10 cellular contexts compared by ENCODE assay signal in the genomic region with DNA sequence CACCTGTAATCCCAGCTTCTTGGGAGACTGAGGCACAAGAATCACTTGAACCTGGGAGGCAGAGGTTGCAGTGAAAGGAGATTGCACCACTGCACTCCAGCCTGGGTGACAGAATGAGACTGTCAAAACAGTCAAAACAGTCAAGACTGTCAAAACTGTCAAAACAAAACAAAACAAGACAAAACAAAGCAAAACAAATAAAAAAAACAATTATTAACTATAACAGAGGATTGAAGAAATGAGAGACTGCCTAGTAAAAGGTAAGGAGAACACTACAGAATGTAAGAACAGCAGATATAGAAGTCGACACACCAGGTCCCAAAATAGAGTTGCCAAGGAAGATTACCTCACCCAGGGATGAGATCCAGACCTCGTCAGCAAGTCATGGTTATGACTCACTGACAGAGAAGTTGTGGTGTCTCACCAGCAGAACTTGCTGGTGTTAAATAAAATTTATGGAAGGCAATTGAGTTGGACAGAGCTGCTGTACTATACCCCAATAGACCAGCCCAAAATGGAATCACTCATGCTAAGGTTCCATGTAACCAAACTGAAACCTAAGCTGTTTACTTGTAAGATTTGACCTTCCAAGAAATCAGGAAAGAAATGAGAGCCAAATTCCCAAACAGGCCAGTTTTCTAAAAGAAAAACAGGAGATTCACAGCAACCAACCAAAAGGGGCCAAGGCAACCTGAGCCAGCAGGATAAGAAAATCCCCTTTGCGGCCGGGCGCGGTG. TPM values are rescaled to one million over a fixed set of nuclear protein-coding genes. Genes with fewer than 3 reads are reported as not detected.
DNase-seq lines count a peak whose midpoint lies in the region; ATAC-seq and TF ChIP-seq lines count a peak whose summit lies in the region.
"Had no signal": no experiment of that assay in that cellular context is flagged by ENCODE, and none has a peak within 500 bp of the region (broad histone marks: within the 10 kb centered on the region; RNA-seq: fewer than 3 reads in every experiment).

No MANE protein-coding gene starts in this region.

- H3K79me1 ChIP-seq in mesenchymal stem cell (replicated peaks; ENCODE audit: low read length, poor library complexity, severe bottlenecking): no peaks in the 10 kb centered on the region

- peak; percentile 86 for DNase-seq in AG20443 (ENCODE audit: low spot score)
- DNase-seq in MG63: peak; percentile 72
- peak; percentile 92 for DNase-seq in choroid plexus epithelial cell (ENCODE audit: low read depth)
- peak; percentile 92 for DNase-seq in mesenchymal stem cell
- DNase-seq in NCI-H187 (lab: John Stamatoyannopoulos, UW): no peak
- DNase-seq in activated CD4-positive, alpha-beta T cell treated with anti-CD3 and anti-CD28 coated beads, Interleukin-2, amount 50 U/mL, for 4 hours: no peak
- DNase-seq in SW480 (ENCODE audit: low spot score): no peak
- DNase-seq: activated gamma-delta T cell treated with Interleukin-2 at 50 U/mL for 16 hours, hippocampal formation had no signal

- H3K14ac ChIP-seq in mesenchymal stem cell (ENCODE audit: low read length in 2 of 2): no peak overlapping the region

- no peak overlapping the region for H3K18ac ChIP-seq in mesenchymal stem cell (ENCODE audit: low read depth in 1 of 2, low read length in 2 of 2)

- no peaks in the 10 kb centered on the region for H3K27me3 ChIP-seq in MG63
- no peaks in the 10 kb centered on the region for H3K27me3 ChIP-seq in mesenchymal stem cell (ENCODE audit: control insufficient read depth in 1 of 2, insufficient read depth in 1 of 2, low read length in 2 of 2)

- no peak for TF ChIP-seq CTCF in choroid plexus epithelial cell (conservative IDR thresholded peaks at IDR 0.05; ENCODE audit: low read depth, low read length)

- H3K4ac ChIP-seq in mesenchymal stem cell (ENCODE audit: low read depth in 1 of 2, low read length in 2 of 2): no peak overlapping the region

- peak overlapping the region; percentile 26 for H3K27ac ChIP-seq in mesenchymal stem cell (ENCODE audit: low read length, poor library complexity, severe bottlenecking)

- no peak overlapping the region for H4K8ac ChIP-seq in mesenchymal stem cell (ENCODE audit: low read length)

- H4K91ac ChIP-seq in mesenchymal stem cell (ENCODE audit: low read length): no peak overlapping the region

- no peak overlapping the region for H2AFZ ChIP-seq in mesenchymal stem cell (ENCODE audit: low read depth, low read length)

- H3K4me1 ChIP-seq in mesenchymal stem cell (ENCODE audit: control insufficient read depth, insufficient read depth, low read depth, low read length): peaks cover 3% of the 10 kb centered on the region

- H3K9ac ChIP-seq in mesenchymal stem cell (ENCODE audit: low read length): peak overlapping the region; percentile 43

- no peak overlapping the region for H2BK120ac ChIP-seq in mesenchymal stem cell (ENCODE audit: low read depth, low read length)

- H2AK5ac ChIP-seq in mesenchymal stem cell (ENCODE audit: low read length, severe bottlenecking): no peak overlapping the region

- H2BK5ac ChIP-seq in mesenchymal stem cell (ENCODE audit: low read depth, low read length, poor library complexity, severe bottlenecking): no peak overlapping the region

- 0% methylated on average over 2 of the region's 6 CpGs for WGBS in mesenchymal stem cell

- no peak overlapping the region for H2BK15ac ChIP-seq in mesenchymal stem cell (ENCODE audit: low read depth, poor library complexity, severe bottlenecking)

- H3K4me2 ChIP-seq in mesenchymal stem cell (ENCODE audit: low read length, poor library complexity, severe bottlenecking): no peak overlapping the region

- H3K9me3 ChIP-seq in MG63 (no peaks in the 10 kb centered on the region), mesenchymal stem cell (ENCODE audit: control insufficient read depth, low read length) (peaks cover 19% of the 10 kb centered on the region)

- H3K23ac ChIP-seq in mesenchymal stem cell (ENCODE audit: low read length in 2 of 2): no peak overlapping the region

- ATAC-seq in GM19397 (IDR thresholded peaks at IDR 0.05; ENCODE audit: unreplicated experiment): no peak

- H3K36me3 ChIP-seq in MG63 (no peaks in the 10 kb centered on the region), mesenchymal stem cell (ENCODE audit: control insufficient read depth in 1 of 2, insufficient read depth in 2 of 2, low read depth in 1 of 2, low read length in 2 of 2) (no peaks in the 10 kb centered on the region)

- no peak overlapping the region for H2BK12ac ChIP-seq in mesenchymal stem cell (ENCODE audit: low read length in 2 of 2)

- H3K4me3 ChIP-seq in MG63 (no peak overlapping the region), choroid plexus epithelial cell (ENCODE audit: low read depth, low read length) (no peak overlapping the region), mesenchymal stem cell (ENCODE audit: insufficient read depth in 1 of 2, low read depth in 1 of 2, low read length in 2 of 2) (no peak overlapping the region)

RNA-seq across cellular contexts. Expression of a gene that starts 32.1 kb away (rescaled TPM):
- 4.1 and 5.5 TPM in 2 replicates for total RNA-seq in MG63 (2014; rRNA removed; shearing (Covaris generic); ENCODE audit: low replicate concordance)
- polyA plus RNA-seq in mesenchymal stem cell (2013, experiment 1 of 2): 6.2 TPM
- 6.2 TPM for polyA plus RNA-seq in mesenchymal stem cell (2013, experiment 2 of 2)

RNA-seq across cellular contexts. Expression of a gene that starts 43.6 kb away (rescaled TPM):
- not detected in 2 replicates for total RNA-seq in MG63 (2014; rRNA removed; shearing (Covaris generic); ENCODE audit: low replicate concordance)
- not detected for polyA plus RNA-seq in mesenchymal stem cell (2013, experiment 1 of 2)
- not detected for polyA plus RNA-seq in mesenchymal stem cell (2013, experiment 2 of 2)

Comparison
In these comparisons a context has a peak if more than half of its experiments do, and no peak if none do; other contexts are left out.
1. DNase-seq: peak in AG20443 (single experiment), MG63 (single experiment), choroid plexus epithelial cell (single experiment) and mesenchymal stem cell (single experiment); none in NCI-H187 (0 of 2), activated CD4-positive, alpha-beta T cell treated with anti-CD3 and anti-CD28 coated beads, Interleukin-2, amount 50 U/mL, for 4 hours (0 of 2) and SW480 (single experiment).